In genomic region chr1:67441183-67441582, GRCh38 we compare ENCODE assay signal across 8 cellular contexts. TPM values are rescaled to one million over a fixed set of nuclear protein-coding genes. Genes with fewer than 3 reads are reported as not detected.
DNase-seq lines count a peak whose midpoint lies in the region; ATAC-seq, FAIRE-seq and TF ChIP-seq lines count a peak whose summit lies in the region.

No MANE protein-coding gene starts in this region.

- H4K20me1 ChIP-seq in endothelial cell of umbilical vein (replicated peaks; ENCODE audit: control insufficient read depth, extremely low read depth, insufficient read depth, low read length) (no peaks in the 10 kb centered on the region), smooth muscle cell (ENCODE audit: low read depth) (no peaks in the 10 kb centered on the region)

- dilution Hi-C loops in endothelial cell of umbilical vein (cut with MboI; ENCODE audit: extremely low pct_ligation_motif_present, low sequenced_read_pairs) = no loop called here

- H3K4me3 ChIP-seq in endothelial cell of umbilical vein (replicated peaks in 1 of 3; ENCODE audit: insufficient read depth in 1 of 3, low read depth in 1 of 3, low read length in 3 of 3) (no peak overlapping the region), smooth muscle cell (no peak overlapping the region)

- H2AFZ ChIP-seq in endothelial cell of umbilical vein (ENCODE audit: low read depth, low read length) (peak overlapping the region; percentile 66), smooth muscle cell (ENCODE audit: low read depth) (peak overlapping the region; percentile 48)

- WGBS in smooth muscle cell (ENCODE audit: low lambda C conversion rate) = 29% methylated on average over 3 of the region's 3 CpGs

- no peak for ATAC-seq in GM21360 (IDR thresholded peaks at IDR 0.05; ENCODE audit: unreplicated experiment)

- H3K9me1 ChIP-seq in endothelial cell of umbilical vein (replicated peaks; ENCODE audit: control insufficient read depth, extremely low read depth, insufficient read depth, low read length) = no peaks in the 10 kb centered on the region

- no peak for TF ChIP-seq POLR2A in endothelial cell of umbilical vein (IDR thresholded peaks at IDR 0.05; ENCODE audit: low read depth, low read length)

- H3K27ac ChIP-seq in endothelial cell of umbilical vein (ENCODE audit: insufficient read depth, low read depth, low read length) = no peak overlapping the region
- H3K27ac ChIP-seq in smooth muscle cell (ENCODE audit: low read depth) = no peak overlapping the region

- CTCF ChIA-PET in endothelial cell of umbilical vein (lab: Charles Lee) = interaction anchor here (1.0 to 3.2 kb wide), 7 partner anchors 9 to 60 kb away, joined by 4 to 7 read pairs (median 5); no protein-coding TSS in a partner anchor

- H3K36me3 ChIP-seq in endothelial cell of umbilical vein (ENCODE audit: control insufficient read depth in 2 of 2, extremely low read depth in 1 of 2, insufficient read depth in 2 of 2, low read length in 2 of 2) = no peaks in the 10 kb centered on the region
- no peaks in the 10 kb centered on the region for H3K36me3 ChIP-seq in smooth muscle cell (ENCODE audit: low read depth)

- H3K9me3 ChIP-seq in endothelial cell of umbilical vein (replicated peaks; ENCODE audit: control insufficient read depth, insufficient read depth, low read length) (no peaks in the 10 kb centered on the region), smooth muscle cell (replicated peaks; ENCODE audit: low read depth) (no peaks in the 10 kb centered on the region)

- DNase-seq in activated effector memory CD4-positive, alpha-beta T cell treated with Interleukin-2 at 50 U/mL for 16 hours = peak; percentile 19
- no peak for DNase-seq in activated effector memory CD4-positive, alpha-beta T cell treated with anti-CD3 and anti-CD28 coated beads, Interleukin-2, amount 50 U/mL, for 16 hours
- DNase-seq in SHP77 treated with DMSO at 0.1 percent for 48 hours (lab: John Stamatoyannopoulos, UW) (peak; percentile 23), endothelial cell of umbilical vein (ENCODE audit: low read depth, low spot score) (peak; percentile 80), smooth muscle cell (lab: John Stamatoyannopoulos, UW; ENCODE audit: unreplicated experiment) (no peak), frontal cortex (ENCODE audit: low spot score in 2 of 2) (no peak), ecto neural progenitor cell (ENCODE audit: low spot score) (no peak)

- no peaks in the 10 kb centered on the region for H3K79me2 ChIP-seq in endothelial cell of umbilical vein (ENCODE audit: control insufficient read depth, insufficient read depth, low read length)
- H3K79me2 ChIP-seq in smooth muscle cell (ENCODE audit: low read depth) = no peaks in the 10 kb centered on the region

- FAIRE-seq in endothelial cell of umbilical vein (lab: Jason Lieb, UNC) (peak; percentile 68), frontal cortex (lab: Jason Lieb, UNC) (no peak)

- no TSS peak for BruUV-seq in endothelial cell of umbilical vein (replicated peaks; lab: Mats Ljungman, UMichigan)

- POLR2A ChIA-PET in endothelial cell of umbilical vein (lab: Charles Lee) = no interaction called here

- no peak overlapping the region for H3K9ac ChIP-seq in endothelial cell of umbilical vein (replicated peaks; ENCODE audit: extremely low read depth, insufficient read depth, low read length)
- H3K9ac ChIP-seq in smooth muscle cell (ENCODE audit: low read depth) = no peak overlapping the region

- TF ChIP-seq CTCF in endothelial cell of umbilical vein (IDR thresholded peaks at IDR 0.05; ENCODE audit: extremely low read depth in 1 of 2, insufficient read depth in 1 of 2, low read depth in 1 of 2, low read length in 2 of 2) (no peak), smooth muscle cell (IDR thresholded peaks at IDR 0.05; ENCODE audit: borderline replicate concordance, insufficient read depth, poor library complexity, severe bottlenecking) (no peak)

- H3F3A ChIP-seq in smooth muscle cell (ENCODE audit: low read depth) = no peaks in the 10 kb centered on the region

- intact Hi-C loops in endothelial cell of umbilical vein (cut with micrococcal nuclease) = no loop called here

- peaks cover 8% of the 10 kb centered on the region for H3K4me1 ChIP-seq in endothelial cell of umbilical vein (ENCODE audit: control insufficient read depth, extremely low read depth, insufficient read depth, low read length)
- no peaks in the 10 kb centered on the region for H3K4me1 ChIP-seq in smooth muscle cell (ENCODE audit: low read depth)

- H3K4me2 ChIP-seq in endothelial cell of umbilical vein (ENCODE audit: insufficient read depth, low read length) (peak overlapping the region; percentile 36), smooth muscle cell (peak overlapping the region; percentile 15)

- no peaks in the 10 kb centered on the region for H3K27me3 ChIP-seq in endothelial cell of umbilical vein (ENCODE audit: control insufficient read depth in 2 of 2, insufficient read depth in 2 of 2, low read length in 2 of 2)
- H3K27me3 ChIP-seq in smooth muscle cell (ENCODE audit: low read depth) = no peaks in the 10 kb centered on the region

TF ChIP-seq in endothelial cell of umbilical vein, 7 proteins besides CTCF, POLR2A, EP300 and RAD21:
- TF ChIP-seq POLR2AphosphoS5 (IDR thresholded peaks at IDR 0.05; ENCODE audit: insufficient read depth, low read depth, low read length) = no peak
- TF ChIP-seq FOS (IDR thresholded peaks at IDR 0.05; ENCODE audit: borderline replicate concordance, insufficient read depth, low read length) = no peak
- no peak for TF ChIP-seq JUN (IDR thresholded peaks at IDR 0.05; ENCODE audit: borderline replicate concordance, insufficient read depth, insufficient read length, low read depth)
- no peak for TF ChIP-seq MYC (IDR thresholded peaks at IDR 0.05; ENCODE audit: low read depth, low read length)
- TF ChIP-seq GATA2 (IDR thresholded peaks at IDR 0.05; ENCODE audit: insufficient read depth, insufficient read length, low read depth, low read length) = no peak
- TF ChIP-seq EZH2 (IDR thresholded peaks at IDR 0.05; ENCODE audit: borderline replicate concordance, low read depth, low read length, severe bottlenecking) = no peak
- no peak for TF ChIP-seq MAX (IDR thresholded peaks at IDR 0.05; ENCODE audit: insufficient read depth, insufficient read length)
TF ChIP-seq in endothelial cell of umbilical vein: peak in this region for 0.

RNA-seq across cellular contexts. Expression of gene SERBP1, which starts 11.0 kb away (rescaled TPM):
- total RNA-seq in endothelial cell of umbilical vein (290 and 293 TPM in 2 replicates), smooth muscle cell (164 and 172 TPM in 2 replicates), frontal cortex (152 TPM)
- polyA plus RNA-seq in endothelial cell of umbilical vein (90.8 and 145 TPM in 2 replicates), smooth muscle cell (82.5 and 102 TPM in 2 replicates)
- polyA plus RNA-seq in endothelial cell of umbilical vein (2011; cell fraction: cytosol; rRNA removed) = 185 and 226 TPM in 2 replicates
- polyA plus RNA-seq in endothelial cell of umbilical vein (2011; cell fraction: nucleus; rRNA removed) = 72.9 and 137 TPM in 2 replicates
- polyA plus RNA-seq in endothelial cell of umbilical vein (2012) = 213 and 278 TPM in 2 replicates
- 89.1 and 127 TPM in 2 replicates for polyA minus RNA-seq in endothelial cell of umbilical vein
- polyA minus RNA-seq in endothelial cell of umbilical vein (2011; cell fraction: cytosol; rRNA and poly(A)+ RNA removed) = 205 TPM
- polyA minus RNA-seq in endothelial cell of umbilical vein (2011; cell fraction: nucleus; rRNA and poly(A)+ RNA removed) = 56.9 and 65.7 TPM in 2 replicates

Comparison
In these comparisons a context has a peak if more than half of its experiments do, and no peak if none do; other contexts are left out.
1. DNase-seq: peak in activated effector memory CD4-positive, alpha-beta T cell treated with Interleukin-2 at 50 U/mL for 16 hours (single experiment), SHP77 treated with DMSO at 0.1 percent for 48 hours (single experiment) and endothelial cell of umbilical vein (single experiment); none in activated effector memory CD4-positive, alpha-beta T cell treated with anti-CD3 and anti-CD28 coated beads, Interleukin-2, amount 50 U/mL, for 16 hours (single experiment), smooth muscle cell (single experiment), frontal cortex (0 of 2) and ecto neural progenitor cell (single experiment).